9 cellular contexts compared by ENCODE assay signal in genomic region chr7:96596120-96596826, GRCh38.
DNase-seq lines count a peak whose midpoint lies in the region; ATAC-seq, FAIRE-seq and TF ChIP-seq lines count a peak whose summit lies in the region.
"Had no signal": no experiment of that assay in that cellular context is flagged by ENCODE, and none has a peak within 500 bp of the region (broad histone marks: within the 10 kb centered on the region; RNA-seq: fewer than 3 reads in every experiment).

No MANE protein-coding gene starts in this region.

- H3K4me1 Mint-ChIP-seq in activated naive CD8-positive, alpha-beta T cell treated with anti-CD3 and anti-CD28 coated beads for 36 hours: no peaks in the 10 kb centered on the region
- H3K4me1 Mint-ChIP-seq in activated CD4-positive, alpha-beta T cell treated with anti-CD3 and anti-CD28 coated beads for 36 hours: no peaks in the 10 kb centered on the region

- CTCF ChIA-PET in activated CD4-positive, alpha-beta T cell treated with anti-CD3 and anti-CD28 coated beads for 36 hours (lab: Charles Lee): interaction anchor here (0.6 to 1.4 kb wide), 2 partner anchors 168 to 431 kb away, joined by 3 read pairs; no protein-coding TSS in a partner anchor

- no peaks in the 10 kb centered on the region for H3K9me3 Mint-ChIP-seq in activated naive CD8-positive, alpha-beta T cell treated with anti-CD3 and anti-CD28 coated beads for 36 hours
- no peaks in the 10 kb centered on the region for H3K9me3 Mint-ChIP-seq in activated CD4-positive, alpha-beta T cell treated with anti-CD3 and anti-CD28 coated beads for 36 hours (ENCODE audit: low read depth)

- H3K27me3 Mint-ChIP-seq in activated naive CD8-positive, alpha-beta T cell treated with anti-CD3 and anti-CD28 coated beads for 36 hours: peaks cover 11% of the 10 kb centered on the region
- peaks cover 13% of the 10 kb centered on the region for H3K27me3 Mint-ChIP-seq in activated CD4-positive, alpha-beta T cell treated with anti-CD3 and anti-CD28 coated beads for 36 hours

- H3K36me3 Mint-ChIP-seq in activated naive CD8-positive, alpha-beta T cell treated with anti-CD3 and anti-CD28 coated beads for 36 hours: no peaks in the 10 kb centered on the region
- H3K36me3 Mint-ChIP-seq in activated CD4-positive, alpha-beta T cell treated with anti-CD3 and anti-CD28 coated beads for 36 hours (ENCODE audit: low read depth): no peaks in the 10 kb centered on the region

- POLR2A ChIA-PET in activated CD4-positive, alpha-beta T cell treated with anti-CD3 and anti-CD28 coated beads for 36 hours (lab: Charles Lee): no interaction called here

- DNase-seq in HT1080 (ENCODE audit: low read depth) (peak; percentile 15), NCI-H524 (lab: John Stamatoyannopoulos, UW) (peak; percentile 65 to 86), 8988T (no peak)
- DNase-seq in activated naive CD8-positive, alpha-beta T cell treated with anti-CD3 and anti-CD28 coated beads for 36 hours: no peak
- DNase-seq in activated CD4-positive, alpha-beta T cell treated with anti-CD3 and anti-CD28 coated beads for 36 hours: no peak
- DNase-seq in activated CD4-positive, alpha-beta T cell treated with anti-CD3 and anti-CD28 coated beads for 48 hours: no peak
- DNase-seq: aorta had no signal

- FAIRE-seq in endometrium (lab: Jason Lieb, UNC): peak; percentile 82

- intact Hi-C loops in activated CD4-positive, alpha-beta T cell treated with anti-CD3 and anti-CD28 coated beads for 36 hours (cut with DNase I, micrococcal nuclease): no loop called here

- no peak overlapping the region for H3K4me3 Mint-ChIP-seq in activated naive CD8-positive, alpha-beta T cell treated with anti-CD3 and anti-CD28 coated beads for 36 hours
- no peak overlapping the region for H3K4me3 Mint-ChIP-seq in activated CD4-positive, alpha-beta T cell treated with anti-CD3 and anti-CD28 coated beads for 36 hours

- 0 out of 2 replicates have a peak overlapping the region, but pooled peaks have one; percentile 11 for H3K27ac ChIP-seq in 22Rv1

- TF ChIP-seq CTCF in 22Rv1 (IDR thresholded peaks at IDR 0.05): peak; percentile 75

- H3K27ac Mint-ChIP-seq in activated naive CD8-positive, alpha-beta T cell treated with anti-CD3 and anti-CD28 coated beads for 36 hours: no peak overlapping the region
- H3K27ac Mint-ChIP-seq in activated CD4-positive, alpha-beta T cell treated with anti-CD3 and anti-CD28 coated beads for 36 hours: no peak overlapping the region

- ATAC-seq in activated CD4-positive, alpha-beta T cell treated with anti-CD3 and anti-CD28 coated beads for 36 hours: no peak

Comparison
In these comparisons a context has a peak if more than half of its experiments do, and no peak if none do; other contexts are left out.
1. DNase-seq: peak in HT1080 (single experiment) and NCI-H524 (2 of 2); none in 8988T (single experiment), activated naive CD8-positive, alpha-beta T cell treated with anti-CD3 and anti-CD28 coated beads for 36 hours (single experiment), activated CD4-positive, alpha-beta T cell treated with anti-CD3 and anti-CD28 coated beads for 36 hours (single experiment) and activated CD4-positive, alpha-beta T cell treated with anti-CD3 and anti-CD28 coated beads for 48 hours (single experiment).